31 cellular contexts compared by ENCODE assay signal in genomic region chr14:90042587-90043252, GRCh38. TPM values are rescaled to one million over a fixed set of nuclear protein-coding genes. Genes with fewer than 3 reads are reported as not detected.
"Had no signal": no experiment of that assay in that cellular context is flagged by ENCODE, and none has a peak within 500 bp of the region (broad histone marks: within the 10 kb centered on the region; RNA-seq: fewer than 3 reads in every experiment).

No MANE protein-coding gene starts in this region.

- H3K9me3 ChIP-seq: colonic mucosa, lower lobe of right lung, pancreas, psoas muscle, testis, tibial nerve had no signal

- H3K27ac ChIP-seq: colonic mucosa, foreskin keratinocyte, hepatocyte, left ventricle myocardium inferior, lower lobe of right lung, pancreas, psoas muscle, spleen, testis, tibial nerve had no signal

- H3K4me3 ChIP-seq: colonic mucosa, hepatocyte, left ventricle myocardium inferior, lower lobe of right lung, neural progenitor cell, pancreas, psoas muscle, spleen, testis, tibial nerve had no signal

- H3K4me1 ChIP-seq: colonic mucosa, foreskin keratinocyte, left ventricle myocardium inferior, lower lobe of right lung, pancreas, psoas muscle, spleen, testis, tibial nerve had no signal

- DNase-seq: colonic mucosa; dermis blood vessel endothelial cell; effector CD4-positive, alpha-beta T cell; endodermal cell; erythroblast; foreskin keratinocyte; head of caudate nucleus; kidney; left cardiac atrium; left ventricle myocardium inferior; lower lobe of right lung; occipital lobe; pancreas; psoas muscle; retina; spleen; stimulated activated CD4-positive, alpha-beta T cell treated with anti-CD3 and anti-CD28 coated beads, Interleukin-15, amount 100 ng/mL, for 24 hours; stimulated activated CD4-positive, alpha-beta T cell treated with anti-CD3 and anti-CD28 coated beads, Interleukin-1b, Interleukin-23, amount 100 ng/mL, for 48 hours; stimulated activated CD4-positive, alpha-beta T cell treated with anti-CD3 and anti-CD28 coated beads, Interleukin-4, amount 100 ng/mL, for 24 hours; stimulated activated naive CD8-positive, alpha-beta T cell treated with anti-CD3 and anti-CD28 coated beads, Interleukin-15, amount 100 ng/mL, for 72 hours; testis had no signal

- H3K27ac Mint-ChIP-seq: endodermal cell; memory B cell; mesothelial cell of epicardium; natural killer cell treated with Interleukin-12 subunit alpha and Interleukin-12 subunit beta and Interleukin-15 and Interleukin-18, amount 100 ng/mL, for 72 hours; neural progenitor cell; stimulated activated memory B cell treated with anti-CD40 and anti-IgM and Interleukin-4, amounts not matched to agents 10 μg/mL and 1 μg/mL and 100 μg/mL, for 72 hours had no signal

- H3K36me3 ChIP-seq: colonic mucosa, neural progenitor cell, pancreas had no signal

- H3K9me3 Mint-ChIP-seq: memory B cell; natural killer cell treated with Interleukin-12 subunit alpha and Interleukin-12 subunit beta and Interleukin-15 and Interleukin-18, amount 100 ng/mL, for 72 hours; neural progenitor cell; stimulated activated memory B cell treated with anti-CD40 and anti-IgM and Interleukin-4, amounts not matched to agents 10 μg/mL and 1 μg/mL and 100 μg/mL, for 72 hours; stimulated activated naive CD8-positive, alpha-beta T cell treated with anti-CD3 and anti-CD28 coated beads, Interleukin-15, amount 100 ng/mL, for 72 hours had no signal

- H3K4me3 Mint-ChIP-seq: endodermal cell; memory B cell; mesothelial cell of epicardium; natural killer cell treated with Interleukin-12 subunit alpha and Interleukin-12 subunit beta and Interleukin-15 and Interleukin-18, amount 100 ng/mL, for 72 hours; neural progenitor cell; stimulated activated memory B cell treated with anti-CD40 and anti-IgM and Interleukin-4, amounts not matched to agents 10 μg/mL and 1 μg/mL and 100 μg/mL, for 72 hours; stimulated activated naive CD8-positive, alpha-beta T cell treated with anti-CD3 and anti-CD28 coated beads, Interleukin-15, amount 100 ng/mL, for 72 hours had no signal

- H3K27me3 Mint-ChIP-seq: memory B cell; natural killer cell treated with Interleukin-12 subunit alpha and Interleukin-12 subunit beta and Interleukin-15 and Interleukin-18, amount 100 ng/mL, for 72 hours; stimulated activated memory B cell treated with anti-CD40 and anti-IgM and Interleukin-4, amounts not matched to agents 10 μg/mL and 1 μg/mL and 100 μg/mL, for 72 hours; stimulated activated naive CD8-positive, alpha-beta T cell treated with anti-CD3 and anti-CD28 coated beads, Interleukin-15, amount 100 ng/mL, for 72 hours had no signal

- H3K4me1 Mint-ChIP-seq: memory B cell; mesothelial cell of epicardium; stimulated activated memory B cell treated with anti-CD40 and anti-IgM and Interleukin-4, amounts not matched to agents 10 μg/mL and 1 μg/mL and 100 μg/mL, for 72 hours; stimulated activated naive CD8-positive, alpha-beta T cell treated with anti-CD3 and anti-CD28 coated beads, Interleukin-15, amount 100 ng/mL, for 72 hours had no signal

- ATAC-seq: foreskin keratinocyte; left cardiac atrium; lower lobe of right lung; natural killer cell treated with Interleukin-12 subunit alpha and Interleukin-12 subunit beta and Interleukin-15 and Interleukin-18, amount 100 ng/mL, for 72 hours; pancreas; psoas muscle; sciatic nerve; stimulated activated memory B cell treated with anti-CD40 and anti-IgM and Interleukin-4, amounts not matched to agents 10 μg/mL and 1 μg/mL and 100 μg/mL, for 72 hours; stimulated activated naive CD8-positive, alpha-beta T cell treated with anti-CD3 and anti-CD28 coated beads, Interleukin-15, amount 100 ng/mL, for 72 hours had no signal

- H3K27me3 ChIP-seq: colonic mucosa, foreskin keratinocyte, hepatocyte, neural progenitor cell, pancreas, spleen, testis, tibial nerve had no signal

RNA-seq across cellular contexts. Expression of gene KCNK13, which starts 19.1 kb away (rescaled TPM):
- total RNA-seq: dermis blood vessel endothelial cell, endothelial cell of umbilical vein, foreskin keratinocyte, mesothelial cell of epicardium, myocyte had no signal
- polyA plus RNA-seq: endothelial cell of umbilical vein had no signal
